In the genomic region with DNA sequence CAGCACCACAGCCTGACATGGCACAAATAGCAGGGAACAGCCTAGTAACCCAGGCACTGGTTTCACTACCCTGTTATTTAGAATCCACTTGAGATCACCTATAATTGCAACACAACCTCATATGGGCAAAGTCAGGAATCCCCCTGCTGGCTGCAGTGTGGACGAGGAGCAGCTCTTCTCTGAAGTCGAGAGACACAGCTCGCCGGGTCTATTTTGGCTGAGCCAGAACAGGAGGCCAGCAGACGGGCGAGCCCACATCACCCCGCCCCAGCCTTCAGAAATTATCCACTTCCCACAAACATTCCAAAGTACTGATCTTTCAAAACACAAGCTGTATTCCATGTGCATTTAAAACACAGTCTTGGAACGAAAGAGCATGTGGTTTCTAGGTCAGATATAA, we compare ENCODE assay signal across 10 cellular contexts.
A peak's percentile ranks its signal among the peaks of the same experiment; 100 is the strongest.
DNase-seq lines count a peak whose midpoint lies in the region; ATAC-seq, FAIRE-seq and TF ChIP-seq lines count a peak whose summit lies in the region.
"Had no signal": no experiment of that assay in that cellular context is flagged by ENCODE, and none has a peak within 500 bp of the region (broad histone marks: within the 10 kb centered on the region; RNA-seq: fewer than 3 reads in every experiment).

No MANE protein-coding gene starts in this region.

- intact Hi-C loops in mammary epithelial cell (cut with micrococcal nuclease): loop anchor here (10.0 kb wide), 1 partner anchor 254 kb away; no protein-coding TSS in a partner anchor
- intact Hi-C loops in HepG2 (cut with micrococcal nuclease; ENCODE audit: unreplicated experiment): no loop called here

- no peaks in the 10 kb centered on the region for H3K4me1 ChIP-seq in Loucy (ENCODE audit: insufficient read depth, low read length, poor library complexity, severe bottlenecking)
- H3K4me1 ChIP-seq in mammary epithelial cell (ENCODE audit: insufficient read depth, low read length): peaks cover 16% of the 10 kb centered on the region
- no peaks in the 10 kb centered on the region for H3K4me1 ChIP-seq in HepG2 (ENCODE audit: insufficient read depth, low read length)
- H3K4me1 ChIP-seq: Caco-2 had no signal

- TF ChIP-seq POLR2A in HepG2 (IDR thresholded peaks at IDR 0.05; ENCODE audit: insufficient read depth in 1 of 2, low read depth in 2 of 2, low read length in 2 of 2): no peak

- TF ChIP-seq EP300 in HepG2 (IDR thresholded peaks at IDR 0.05; ENCODE audit: low read depth in 2 of 2, low read length in 2 of 2): no peak
- TF ChIP-seq EP300 in HepG2 (CRISPR knock-in tag; IDR thresholded peaks at IDR 0.05; ENCODE audit: borderline replicate concordance): no peak

- H3K27me3 ChIP-seq in AG04450 (ENCODE audit: control insufficient read depth, insufficient read depth, low read length) (peaks cover 18% of the 10 kb centered on the region), Loucy (ENCODE audit: insufficient read depth, low read length, poor library complexity, severe bottlenecking) (no peaks in the 10 kb centered on the region), mammary epithelial cell (ENCODE audit: insufficient read depth, low read length) (no peaks in the 10 kb centered on the region), HepG2 (ENCODE audit: control insufficient read depth in 1 of 2, insufficient read depth in 2 of 2, low read length in 2 of 2) (peaks cover 13 to 91% of the 10 kb centered on the region in 2 experiments; a peak in 4 of 5 replicates)

- no peak overlapping the region for H3K9ac ChIP-seq in Loucy (ENCODE audit: low read depth, low read length, poor library complexity, severe bottlenecking)
- no peak overlapping the region for H3K9ac ChIP-seq in mammary epithelial cell (ENCODE audit: insufficient read depth, low read length)
- H3K9ac ChIP-seq in HepG2 (ENCODE audit: insufficient read depth, low read depth, low read length): no peak overlapping the region

- BruUV-seq in mammary epithelial cell (replicated peaks; lab: Mats Ljungman, UMichigan) (no TSS peak), HepG2 (replicated peaks; lab: Mats Ljungman, UMichigan) (no TSS peak)

- FAIRE-seq in HepG2 (lab: Jason Lieb, UNC): no peak

- dilution Hi-C loops in mammary epithelial cell (cut with HindIII; ENCODE audit: low sequenced_read_pairs): no loop called here

- in situ Hi-C loops in mammary epithelial cell (cut with MboI; ENCODE audit: low sequenced_read_pairs in 2 of 2) (loop anchor here in 1 of 2 donors (25.0 kb wide), 1 partner anchor 116 kb away; no protein-coding TSS in a partner anchor), HepG2 (cut with HindIII; ENCODE audit: extremely low pct_ligation_motif_present, low pct_unique_long_range_greater_than_20kb) (loop anchor here (5.0 kb wide), 1 partner anchor 176 kb away; no protein-coding TSS in a partner anchor)

- POLR2A ChIA-PET in AG04450 (lab: Yijun Ruan, JAX) (interaction anchor here (0.6 to 1.3 kb wide), 8 partner anchors 20 to 265 kb away, joined by 3 to 9 read pairs (median 3); partner anchors contain the start of gene ROR2), HepG2 (lab: Yijun Ruan, JAX) (no interaction called here)

- peak; percentile 63 for ATAC-seq in HepG2

- TF ChIP-seq CTCF in AG04450 (IDR thresholded peaks at IDR 0.05; ENCODE audit: low read depth, low read length) (peak; percentile 75), Loucy (conservative IDR thresholded peaks at IDR 0.05; ENCODE audit: low read length) (0 out of 2 replicates have a peak, but pooled peaks have one; percentile 21), mammary epithelial cell (conservative IDR thresholded peaks at IDR 0.05 in 1 of 2, IDR thresholded peaks at IDR 0.05 in 1 of 2; ENCODE audit: extremely low read depth in 1 of 2, insufficient read depth in 1 of 2, low read depth in 1 of 2, low read length in 2 of 2) (peak in 1 of 2 donors; percentile 34), HepG2 (CRISPR knock-in tag; IDR thresholded peaks at IDR 0.05) (no peak)

- no peaks in the 10 kb centered on the region for H3F3A ChIP-seq in Loucy (ENCODE audit: low read depth)

- H3K36me3 ChIP-seq in Loucy (ENCODE audit: insufficient read depth, low read length) (no peaks in the 10 kb centered on the region), mammary epithelial cell (ENCODE audit: insufficient read depth, low read length) (no peaks in the 10 kb centered on the region), HepG2 (replicated peaks in 1 of 2; ENCODE audit: control insufficient read depth in 1 of 2, insufficient read depth in 2 of 2, low read length in 2 of 2) (no peaks in the 10 kb centered on the region)

- H3K4me3 ChIP-seq in AG04450 (ENCODE audit: low read depth, low read length) (no peak overlapping the region), Loucy (ENCODE audit: low read length, poor library complexity, severe bottlenecking) (no peak overlapping the region), mammary epithelial cell (replicated peaks in 1 of 3; ENCODE audit: insufficient read depth in 1 of 3, low read depth in 2 of 3, low read length in 3 of 3) (no peak overlapping the region), HepG2 (replicated peaks in 1 of 3; ENCODE audit: insufficient read depth in 1 of 3, low read depth in 2 of 3, low read length in 3 of 3) (no peak overlapping the region)

- H3K4me2 ChIP-seq in Loucy (ENCODE audit: low read depth, low read length, poor library complexity, severe bottlenecking) (no peak overlapping the region), mammary epithelial cell (ENCODE audit: insufficient read depth, low read depth, low read length) (peak overlapping the region; percentile 32), HepG2 (ENCODE audit: low read depth, low read length) (no peak overlapping the region)

- no peaks in the 10 kb centered on the region for H3K9me2 ChIP-seq in Loucy (replicated peaks; ENCODE audit: low read depth, low read length)

- 4% methylated on average over 8 of the region's 8 CpGs for WGBS in mammary epithelial cell (ENCODE audit: low coverage, missing lambda C conversion rate)
- 0% methylated on average over 3 of the region's 8 CpGs for WGBS in HepG2 (ENCODE audit: low lambda C conversion rate)

- H2AFZ ChIP-seq in Loucy (ENCODE audit: low read length) (no peak overlapping the region), mammary epithelial cell (ENCODE audit: low read depth, low read length) (peak overlapping the region; percentile 52), HepG2 (ENCODE audit: low read length) (no peak overlapping the region)

- CTCF ChIA-PET in AG04450 (lab: Charles Lee): interaction anchor here (0.5 to 2.0 kb wide), 16 partner anchors 10 to 290 kb away, joined by 3 to 25 read pairs (median 4); partner anchors contain the start of gene ROR2
- CTCF ChIA-PET in mammary epithelial cell (lab: Charles Lee; ENCODE audit: low non-redundant PET): interaction anchor here (0.7 kb wide), 1 partner anchor 29 kb away, joined by 4 read pairs; no protein-coding TSS in a partner anchor
- CTCF ChIA-PET in HepG2 (lab: Yijun Ruan, JAX; ENCODE audit: low intra/inter-chr PET ratio, low total read pairs): no interaction called here

- no peak for TF ChIP-seq RAD21 in HepG2 (CRISPR knock-in tag; IDR thresholded peaks at IDR 0.05)

- DNase-seq in AG04450 (ENCODE audit: low read depth, low spot score) (peak; percentile 92), mammary epithelial cell (peak; percentile 80), HepG2 (ENCODE audit: low spot score) (no peak), T-helper 2 cell (no peak), NCI-H187 (lab: John Stamatoyannopoulos, UW) (no peak)
- no peak for DNase-seq in stimulated activated naive CD4-positive, alpha-beta T cell (lab: John Stamatoyannopoulos, UW)
- no peak for DNase-seq in activated CD8-positive, alpha-beta memory T cell treated with anti-CD3 and anti-CD28 coated beads, Interleukin-2, amount 50 U/mL, for 4 hours
- DNase-seq: stimulated activated CD4-positive, alpha-beta T cell treated with anti-CD3 and anti-CD28 coated beads, Interleukin-2, amount 100 ng/mL, for 24 hours had no signal

- no peaks in the 10 kb centered on the region for H4K20me1 ChIP-seq in Loucy (ENCODE audit: insufficient read depth, low read length, poor library complexity, severe bottlenecking)
- H4K20me1 ChIP-seq in mammary epithelial cell (ENCODE audit: insufficient read depth, low read length): no peaks in the 10 kb centered on the region
- H4K20me1 ChIP-seq in HepG2 (ENCODE audit: insufficient read depth, low read length): no peaks in the 10 kb centered on the region

- no peaks in the 10 kb centered on the region for H3K79me2 ChIP-seq in Loucy (ENCODE audit: insufficient read depth, low read length)
- H3K79me2 ChIP-seq in mammary epithelial cell (ENCODE audit: insufficient read depth, low read length): no peaks in the 10 kb centered on the region
- no peaks in the 10 kb centered on the region for H3K79me2 ChIP-seq in HepG2 (ENCODE audit: insufficient read depth, low read length)

- peak overlapping the region; percentile 62 for H3K27ac ChIP-seq in AG04450 (ENCODE audit: low read depth, low read length)
- H3K27ac ChIP-seq in mammary epithelial cell (ENCODE audit: insufficient read depth, low read depth, low read length): no peak overlapping the region
- no peak overlapping the region for H3K27ac ChIP-seq in HepG2 (ENCODE audit: extremely low read length, insufficient read depth, low read length)

- no peaks in the 10 kb centered on the region; the same call in 1 of the 2 replicates for H3K9me3 ChIP-seq in AG04450 (ENCODE audit: control insufficient read depth, insufficient read depth, low read length)
- no peaks in the 10 kb centered on the region for H3K9me3 ChIP-seq in Loucy (ENCODE audit: insufficient read depth, low read depth, low read length)
- no peaks in the 10 kb centered on the region for H3K9me3 ChIP-seq in mammary epithelial cell (replicated peaks; ENCODE audit: insufficient read depth, low read length)
- no peaks in the 10 kb centered on the region for H3K9me3 ChIP-seq in HepG2 (ENCODE audit: low read length)
- H3K9me3 ChIP-seq: Caco-2 had no signal

TF ChIP-seq in HepG2, 621 proteins besides CTCF, POLR2A, EP300 and RAD21:
- TF ChIP-seq ZBTB14 (CRISPR knock-in tag; IDR thresholded peaks at IDR 0.05) (no peak), CEBPB (IDR thresholded peaks at IDR 0.05; ENCODE audit: borderline replicate concordance, low read depth, low read length) (peak; percentile 25; the same call in 1 of the 2 replicates)

Comparison
In these comparisons a context has a peak if more than half of its experiments do, and no peak if none do; other contexts are left out.
1. DNase-seq: peak in AG04450 (single experiment) and mammary epithelial cell (single experiment); none in HepG2 (single experiment), stimulated activated naive CD4-positive, alpha-beta T cell (0 of 6), activated CD8-positive, alpha-beta memory T cell treated with anti-CD3 and anti-CD28 coated beads, Interleukin-2, amount 50 U/mL, for 4 hours (single experiment), T-helper 2 cell (0 of 5) and NCI-H187 (0 of 2).